15 cellular contexts compared by ENCODE assay signal in genomic region chr14:33026850-33027420, GRCh38.
DNase-seq lines count a peak whose midpoint lies in the region; TF ChIP-seq lines count a peak whose summit lies in the region.
"Had no signal": no experiment of that assay in that cellular context is flagged by ENCODE, and none has a peak within 500 bp of the region (broad histone marks: within the 10 kb centered on the region; RNA-seq: fewer than 3 reads in every experiment).

No MANE protein-coding gene starts in this region.

- H3K27ac Mint-ChIP-seq in activated CD4-positive, alpha-beta T cell treated with anti-CD3 and anti-CD28 coated beads, Interleukin-2, amount 10 ng/mL, durations not matched to agents 24 days and 14 days, result no peak overlapping the region
- H3K27ac Mint-ChIP-seq: effector memory CD8-positive, alpha-beta T cell had no signal

- no peak overlapping the region for H3K4me3 Mint-ChIP-seq in activated CD4-positive, alpha-beta T cell treated with anti-CD3 and anti-CD28 coated beads, Interleukin-2, amount 10 ng/mL, durations not matched to agents 24 days and 14 days
- H3K4me3 Mint-ChIP-seq: effector memory CD8-positive, alpha-beta T cell; nephron had no signal

- H3K27me3 Mint-ChIP-seq in activated CD4-positive, alpha-beta T cell treated with anti-CD3 and anti-CD28 coated beads, Interleukin-2, amount 10 ng/mL, durations not matched to agents 24 days and 14 days, result no peaks in the 10 kb centered on the region
- H3K27me3 Mint-ChIP-seq: effector memory CD8-positive, alpha-beta T cell had no signal

- H3K4me1 Mint-ChIP-seq in activated CD4-positive, alpha-beta T cell treated with anti-CD3 and anti-CD28 coated beads, Interleukin-2, amount 10 ng/mL, durations not matched to agents 24 days and 14 days, result no peaks in the 10 kb centered on the region

- no peaks in the 10 kb centered on the region for H3K27me3 ChIP-seq in ovary
- no peaks in the 10 kb centered on the region for H3K27me3 ChIP-seq in suprapubic skin

- H3K36me3 Mint-ChIP-seq in activated CD4-positive, alpha-beta T cell treated with anti-CD3 and anti-CD28 coated beads, Interleukin-2, amount 10 ng/mL, durations not matched to agents 24 days and 14 days (ENCODE audit: low read depth), result no peaks in the 10 kb centered on the region

- H3K9me3 ChIP-seq in ovary (no peaks in the 10 kb centered on the region), suprapubic skin (no peaks in the 10 kb centered on the region)

- no peaks in the 10 kb centered on the region for H3K36me3 ChIP-seq in ovary
- no peaks in the 10 kb centered on the region for H3K36me3 ChIP-seq in suprapubic skin

- intact Hi-C loops in ovary (cut with DNase I), result no loop called here
- intact Hi-C loops in activated CD4-positive, alpha-beta T cell treated with anti-CD3 and anti-CD28 coated beads, Interleukin-2, amount 10 ng/mL, durations not matched to agents 24 days and 14 days (cut with micrococcal nuclease), result no loop called here

- peak; percentile 38 for DNase-seq in COLO829 (ENCODE audit: low spot score)
- peak; percentile 8 for DNase-seq in fibroblast of the aortic adventitia (ENCODE audit: low read depth)
- DNase-seq in ovary, result peak in 4 of 5 donors; percentile 15 to 49 (median 32)
- DNase-seq in suprapubic skin (ENCODE audit: low spot score in 2 of 2), result no peak
- DNase-seq in activated CD4-positive, alpha-beta T cell treated with anti-CD3 and anti-CD28 coated beads, Interleukin-2, amount 10 ng/mL, durations not matched to agents 24 days and 14 days, result no peak
- no peak for DNase-seq in stimulated activated CD4-positive, alpha-beta T cell treated with anti-CD3 and anti-CD28 coated beads, Interleukin-12 subunit alpha, Interleukin-12 subunit beta, amount 100 ng/mL, for 4 hours
- DNase-seq in NCI-H2227 treated with DMSO at 0.1 percent for 48 hours (lab: John Stamatoyannopoulos, UW), result no peak
- DNase-seq: activated CD4-positive, alpha-beta T cell treated with anti-CD3 and anti-CD28 coated beads for 48 hours; effector memory CD8-positive, alpha-beta T cell; glutamatergic neuron; NCI-H1694; NCI-H774; small intestine had no signal

- WGBS in ovary, 3 donors, result 19 to 29% (median 23%) methylated on average over 5 of the region's 5 CpGs
- WGBS in suprapubic skin, result 37% methylated on average over 5 of the region's 5 CpGs

- no peaks in the 10 kb centered on the region for H3K9me3 Mint-ChIP-seq in activated CD4-positive, alpha-beta T cell treated with anti-CD3 and anti-CD28 coated beads, Interleukin-2, amount 10 ng/mL, durations not matched to agents 24 days and 14 days
- H3K9me3 Mint-ChIP-seq: nephron had no signal

- TF ChIP-seq CTCF in fibroblast of the aortic adventitia (IDR thresholded peaks at IDR 0.05; ENCODE audit: insufficient read depth, low read length) (no peak), ovary (IDR thresholded peaks at IDR 0.05) (no peak), suprapubic skin (IDR thresholded peaks at IDR 0.05) (no peak)

- H3K4me3 ChIP-seq in fibroblast of the aortic adventitia (ENCODE audit: low read depth, low read length) (no peak overlapping the region), ovary (no peak overlapping the region), suprapubic skin (no peak overlapping the region)

- H3K4me1 ChIP-seq in ovary (ENCODE audit: insufficient read depth), result no peaks in the 10 kb centered on the region
- peaks cover 4% of the 10 kb centered on the region for H3K4me1 ChIP-seq in suprapubic skin

- TF ChIP-seq POLR2A in ovary (IDR thresholded peaks at IDR 0.05), result no peak
- no peak for TF ChIP-seq POLR2A in suprapubic skin (IDR thresholded peaks at IDR 0.05)

- H3K27ac ChIP-seq in angular gyrus (ENCODE audit: low read depth, low read length) (peak overlapping the region; percentile 4), ovary (no peak overlapping the region), suprapubic skin (no peak overlapping the region)

- TF ChIP-seq EP300 in ovary (IDR thresholded peaks at IDR 0.05) (no peak), suprapubic skin (IDR thresholded peaks at IDR 0.05) (no peak)

Comparison
In these comparisons a context has a peak if more than half of its experiments do, and no peak if none do; other contexts are left out.
1. DNase-seq: peak in COLO829 (single experiment), fibroblast of the aortic adventitia (single experiment) and ovary (4 of 5); none in suprapubic skin (0 of 2), activated CD4-positive, alpha-beta T cell treated with anti-CD3 and anti-CD28 coated beads, Interleukin-2, amount 10 ng/mL, durations not matched to agents 24 days and 14 days (single experiment), stimulated activated CD4-positive, alpha-beta T cell treated with anti-CD3 and anti-CD28 coated beads, Interleukin-12 subunit alpha, Interleukin-12 subunit beta, amount 100 ng/mL, for 4 hours (single experiment) and NCI-H2227 treated with DMSO at 0.1 percent for 48 hours (single experiment).